Comparison of ENCODE assay signal across 7 cellular contexts in genomic region chr2:111366639-111367025, GRCh38.
DNase-seq lines count a peak whose midpoint lies in the region; ATAC-seq and TF ChIP-seq lines count a peak whose summit lies in the region.
"Not testable (repeated sequence)": the region's sequence is repeated elsewhere in the genome, so short reads cannot be mapped to it uniquely, and the experiment has no call there.

No MANE protein-coding gene starts in this region.

- H3K4me2 ChIP-seq in mesenchymal stem cell (ENCODE audit: low read length, poor library complexity, severe bottlenecking) = not testable (repeated sequence)

- H4K8ac ChIP-seq in mesenchymal stem cell (ENCODE audit: low read length) = not testable (repeated sequence)

- H2AK5ac ChIP-seq in mesenchymal stem cell (ENCODE audit: low read length, severe bottlenecking) = not testable (repeated sequence)

- DNase-seq in activated CD4-positive, alpha-beta T cell treated with anti-CD3 and anti-CD28 coated beads, Interleukin-2, amount 10 ng/mL, durations not matched to agents 24 days and 14 days = peak; percentile 26
- DNase-seq in chondrocyte (ENCODE audit: low spot score); esophagus squamous epithelium (lab: John Stamatoyannopoulos, UW); left ventricle myocardium superior; mesenchymal stem cell; psoas muscle; type B pancreatic cell (ENCODE audit: extremely low spot score, unreplicated experiment): not testable (repeated sequence)

- not testable (repeated sequence) for H4K91ac ChIP-seq in mesenchymal stem cell (ENCODE audit: low read length)

- ATAC-seq in left ventricle myocardium superior = peak; percentile 27
- not testable (repeated sequence) for ATAC-seq in psoas muscle

- H2AFZ ChIP-seq in mesenchymal stem cell (ENCODE audit: low read depth, low read length) = not testable (repeated sequence)

- not testable (repeated sequence) for H3K4ac ChIP-seq in mesenchymal stem cell (ENCODE audit: low read depth in 1 of 2, low read length in 2 of 2)

- H3K4me3 ChIP-seq in esophagus squamous epithelium = peak overlapping the region in 3 of 4 donors; percentile 10 to 55 (median 33)
- H3K4me3 ChIP-seq in mesenchymal stem cell (ENCODE audit: insufficient read depth in 1 of 2, low read depth in 1 of 2, low read length in 2 of 2) = not testable (repeated sequence)
- peak overlapping the region; percentile 22 for H3K4me3 ChIP-seq in psoas muscle

- TF ChIP-seq POLR2A in esophagus squamous epithelium (IDR thresholded peaks at IDR 0.05) = not testable (repeated sequence)

- H3K4me1 ChIP-seq in esophagus squamous epithelium = peaks cover 0 to 10% (median 0%) of the 10 kb centered on the region in 3 donors
- not testable (repeated sequence) for H3K4me1 ChIP-seq in mesenchymal stem cell (ENCODE audit: control insufficient read depth, insufficient read depth, low read depth, low read length); psoas muscle

- H3K9me3 Mint-ChIP-seq in activated CD4-positive, alpha-beta T cell treated with anti-CD3 and anti-CD28 coated beads, Interleukin-2, amount 10 ng/mL, durations not matched to agents 24 days and 14 days; chondrocyte (ENCODE audit: low read depth); type B pancreatic cell: not testable (repeated sequence)

- not testable (repeated sequence) for H3K79me1 ChIP-seq in mesenchymal stem cell (replicated peaks; ENCODE audit: low read length, poor library complexity, severe bottlenecking)

- not testable (repeated sequence) for H3K36me3 ChIP-seq in esophagus squamous epithelium; mesenchymal stem cell (ENCODE audit: control insufficient read depth in 1 of 2, insufficient read depth in 2 of 2, low read depth in 1 of 2, low read length in 2 of 2); psoas muscle (ENCODE audit: insufficient read depth in 1 of 2, low read depth in 1 of 2)

- intact Hi-C loops in activated CD4-positive, alpha-beta T cell treated with anti-CD3 and anti-CD28 coated beads, Interleukin-2, amount 10 ng/mL, durations not matched to agents 24 days and 14 days (cut with micrococcal nuclease); esophagus squamous epithelium (cut with DNase I); left ventricle myocardium superior (cut with micrococcal nuclease); psoas muscle (cut with DNase I): not testable (repeated sequence)

- H3K14ac ChIP-seq in mesenchymal stem cell (ENCODE audit: low read length in 2 of 2) = not testable (repeated sequence)

- H2BK15ac ChIP-seq in mesenchymal stem cell (ENCODE audit: low read depth, poor library complexity, severe bottlenecking) = not testable (repeated sequence)

- not testable (repeated sequence) for H3K23ac ChIP-seq in mesenchymal stem cell (ENCODE audit: low read length in 2 of 2)

- H2BK120ac ChIP-seq in mesenchymal stem cell (ENCODE audit: low read depth, low read length) = not testable (repeated sequence)

- H3K27me3 Mint-ChIP-seq in activated CD4-positive, alpha-beta T cell treated with anti-CD3 and anti-CD28 coated beads, Interleukin-2, amount 10 ng/mL, durations not matched to agents 24 days and 14 days; chondrocyte (ENCODE audit: low read depth); type B pancreatic cell: not testable (repeated sequence)

- H3K9ac ChIP-seq in mesenchymal stem cell (ENCODE audit: low read length) = not testable (repeated sequence)

- H3K27me3 ChIP-seq in esophagus squamous epithelium; mesenchymal stem cell (ENCODE audit: control insufficient read depth in 1 of 2, insufficient read depth in 1 of 2, low read length in 2 of 2); psoas muscle (ENCODE audit: insufficient read depth in 3 of 3, low read length in 2 of 3): not testable (repeated sequence)

- peak overlapping the region in 1 of 2 experiments; percentile 24 for H3K18ac ChIP-seq in mesenchymal stem cell (ENCODE audit: low read depth in 1 of 2, low read length in 2 of 2)

- H2BK12ac ChIP-seq in mesenchymal stem cell (ENCODE audit: low read length in 2 of 2) = not testable (repeated sequence)

- not testable (repeated sequence) for H3K4me1 Mint-ChIP-seq in activated CD4-positive, alpha-beta T cell treated with anti-CD3 and anti-CD28 coated beads, Interleukin-2, amount 10 ng/mL, durations not matched to agents 24 days and 14 days; type B pancreatic cell (ENCODE audit: unreplicated experiment)
- peaks cover 15% of the 10 kb centered on the region for H3K4me1 Mint-ChIP-seq in chondrocyte (ENCODE audit: low read depth)

- not testable (repeated sequence) for H3K36me3 Mint-ChIP-seq in activated CD4-positive, alpha-beta T cell treated with anti-CD3 and anti-CD28 coated beads, Interleukin-2, amount 10 ng/mL, durations not matched to agents 24 days and 14 days (ENCODE audit: low read depth); chondrocyte (ENCODE audit: low read depth); type B pancreatic cell

- not testable (repeated sequence) for H2BK5ac ChIP-seq in mesenchymal stem cell (ENCODE audit: low read depth, low read length, poor library complexity, severe bottlenecking)

- not testable (repeated sequence) for H3K4me3 Mint-ChIP-seq in activated CD4-positive, alpha-beta T cell treated with anti-CD3 and anti-CD28 coated beads, Interleukin-2, amount 10 ng/mL, durations not matched to agents 24 days and 14 days; chondrocyte (ENCODE audit: unreplicated experiment)
- H3K4me3 Mint-ChIP-seq in type B pancreatic cell = peak overlapping the region; percentile 59

- 73% methylated on average over 9 of the region's 14 CpGs; no CpG with 5 or more reads in 1 of the 2 donors for WGBS in esophagus squamous epithelium, 2 donors
- 78% methylated on average over 8 of the region's 14 CpGs for WGBS in mesenchymal stem cell
- 68 to 77% (median 75%) methylated on average over 9 to 13 of the region's 14 CpGs for WGBS in psoas muscle, 3 donors

- H3K9me3 ChIP-seq in esophagus squamous epithelium; mesenchymal stem cell (ENCODE audit: control insufficient read depth, low read length); psoas muscle: not testable (repeated sequence)

- TF ChIP-seq CTCF in chondrocyte (IDR thresholded peaks at IDR 0.05); esophagus squamous epithelium (IDR thresholded peaks at IDR 0.05); psoas muscle (IDR thresholded peaks at IDR 0.05); type B pancreatic cell (conservative IDR thresholded peaks at IDR 0.05): not testable (repeated sequence)

- H3K27ac Mint-ChIP-seq in activated CD4-positive, alpha-beta T cell treated with anti-CD3 and anti-CD28 coated beads, Interleukin-2, amount 10 ng/mL, durations not matched to agents 24 days and 14 days; type B pancreatic cell: not testable (repeated sequence)
- H3K27ac Mint-ChIP-seq in chondrocyte (ENCODE audit: unreplicated experiment) = peak overlapping the region; percentile 57

- not testable (repeated sequence) for H3K27ac ChIP-seq in esophagus squamous epithelium, psoas muscle
- H3K27ac ChIP-seq in mesenchymal stem cell (ENCODE audit: low read length, poor library complexity, severe bottlenecking) = peak overlapping the region; percentile 43
